Comparison of ENCODE assay signal across 16 cellular contexts in genomic region chr6:139081485-139081884, GRCh38. TPM values are rescaled to one million over a fixed set of nuclear protein-coding genes. Genes with fewer than 3 reads are reported as not detected.
DNase-seq lines count a peak whose midpoint lies in the region; ATAC-seq and TF ChIP-seq lines count a peak whose summit lies in the region.
"Had no signal": no experiment of that assay in that cellular context is flagged by ENCODE, and none has a peak within 500 bp of the region (broad histone marks: within the 10 kb centered on the region; RNA-seq: fewer than 3 reads in every experiment).

No MANE protein-coding gene starts in this region.

- no peaks in the 10 kb centered on the region for H3K79me1 ChIP-seq in IMR-90 (ENCODE audit: low read depth in 1 of 2, low read length in 2 of 2)

- no peak overlapping the region for H2AK5ac ChIP-seq in IMR-90 (ENCODE audit: low read depth, low read length)

- H3K9me3 Mint-ChIP-seq in MCF 10A (ENCODE audit: unreplicated experiment): no peaks in the 10 kb centered on the region
- H3K9me3 Mint-ChIP-seq: H9 had no signal

- H3K14ac ChIP-seq in IMR-90 (replicated peaks; ENCODE audit: low read depth, low read length): no peak overlapping the region

- H3K4me3 ChIP-seq in heart right ventricle (no peak overlapping the region), right atrium auricular region (no peak overlapping the region), IMR-90 (ENCODE audit: insufficient read depth, low read depth, low read length) (no peak overlapping the region), skeletal muscle tissue (ENCODE audit: low read length in 3 of 3) (no peak overlapping the region), smooth muscle cell (no peak overlapping the region)
- H3K4me3 ChIP-seq: BLaER1 had no signal

- in situ Hi-C loops in IMR-90 (cut with MboI; ENCODE audit: low sequenced_read_pairs): no loop called here

- H2AFZ ChIP-seq in IMR-90 (replicated peaks; ENCODE audit: low read length, poor library complexity): no peak overlapping the region
- H2AFZ ChIP-seq in smooth muscle cell (ENCODE audit: low read depth): no peak overlapping the region

- no peak overlapping the region for H3K27ac Mint-ChIP-seq in MCF 10A (ENCODE audit: low read depth, unreplicated experiment)

- H4K8ac ChIP-seq in IMR-90 (ENCODE audit: low read depth in 2 of 2, low read length in 2 of 2): no peak overlapping the region

- H2AK9ac ChIP-seq in IMR-90 (replicated peaks; ENCODE audit: low read depth, low read length, poor library complexity): no peak overlapping the region

- H3K36me3 ChIP-seq in heart right ventricle (no peaks in the 10 kb centered on the region), right atrium auricular region (no peaks in the 10 kb centered on the region), IMR-90 (ENCODE audit: control insufficient read depth, insufficient read depth, low read length) (no peaks in the 10 kb centered on the region), skeletal muscle tissue (ENCODE audit: control insufficient read depth in 3 of 3, insufficient read depth in 3 of 3, low read length in 3 of 3) (no peaks in the 10 kb centered on the region), smooth muscle cell (ENCODE audit: low read depth) (no peaks in the 10 kb centered on the region)
- H3K36me3 ChIP-seq: BLaER1 had no signal

- H3K27ac ChIP-seq in heart right ventricle: peak overlapping the region in 6 of 10 donors; percentile 32 to 76 (median 62)
- peak overlapping the region in 1 of 2 donors; percentile 71 for H3K27ac ChIP-seq in right atrium auricular region
- H3K27ac ChIP-seq in IMR-90 (ENCODE audit: insufficient read depth, low read length): no peak overlapping the region
- H3K27ac ChIP-seq in skeletal muscle tissue (ENCODE audit: low read depth, low read length): peak overlapping the region; percentile 82
- no peak overlapping the region for H3K27ac ChIP-seq in smooth muscle cell (ENCODE audit: low read depth)
- H3K27ac ChIP-seq: BLaER1 had no signal

- H3K4me3 Mint-ChIP-seq in MCF 10A (ENCODE audit: unreplicated experiment): no peak overlapping the region
- H3K4me3 Mint-ChIP-seq: CD8-positive, alpha-beta memory T cell; H9 had no signal

- TF ChIP-seq CTCF in heart right ventricle (IDR thresholded peaks at IDR 0.05) (no peak), right atrium auricular region (IDR thresholded peaks at IDR 0.05) (no peak), IMR-90 (conservative IDR thresholded peaks at IDR 0.05; ENCODE audit: low read depth, low read length) (no peak), MCF 10A (IDR thresholded peaks at IDR 0.05; ENCODE audit: unreplicated experiment) (no peak), smooth muscle cell (IDR thresholded peaks at IDR 0.05; ENCODE audit: borderline replicate concordance, insufficient read depth, poor library complexity, severe bottlenecking) (no peak)

- H2BK15ac ChIP-seq in IMR-90 (ENCODE audit: low read depth, low read length): no peak overlapping the region

- no peaks in the 10 kb centered on the region for H3F3A ChIP-seq in smooth muscle cell (ENCODE audit: low read depth)

- no peak overlapping the region for H3K23ac ChIP-seq in IMR-90 (ENCODE audit: low read depth, low read length)

- H4K20me1 ChIP-seq in IMR-90 (ENCODE audit: insufficient read depth, low read length): no peaks in the 10 kb centered on the region
- H4K20me1 ChIP-seq in smooth muscle cell (ENCODE audit: low read depth): no peaks in the 10 kb centered on the region
- H4K20me1 ChIP-seq: BLaER1 had no signal

- H4K5ac ChIP-seq in IMR-90 (ENCODE audit: low read depth, low read length): no peak overlapping the region

- no peak overlapping the region for H2BK120ac ChIP-seq in IMR-90 (ENCODE audit: low read depth, low read length)

- H3K27me3 ChIP-seq in heart right ventricle (no peaks in the 10 kb centered on the region), right atrium auricular region (no peaks in the 10 kb centered on the region), IMR-90 (ENCODE audit: control insufficient read depth, insufficient read depth, low read length) (peaks cover 3% of the 10 kb centered on the region), skeletal muscle tissue (ENCODE audit: control insufficient read depth in 3 of 3, insufficient read depth in 3 of 3, low read length in 3 of 3) (no peaks in the 10 kb centered on the region), smooth muscle cell (ENCODE audit: low read depth) (no peaks in the 10 kb centered on the region)
- H3K27me3 ChIP-seq: BLaER1 had no signal

- DNase-seq in heart right ventricle (no peak), right atrium auricular region (ENCODE audit: low spot score) (no peak), IMR-90 (no peak), fibroblast of gingiva (ENCODE audit: low read depth) (peak; percentile 44), MCF 10A (ENCODE audit: unreplicated experiment) (no peak), smooth muscle cell (lab: John Stamatoyannopoulos, UW; ENCODE audit: unreplicated experiment) (no peak)
- DNase-seq: 8988T; AML-193; CD8-positive, alpha-beta memory T cell; DMS53; GF-D8; GOT3; H9 had no signal

- H3K56ac ChIP-seq in IMR-90 (ENCODE audit: extremely low read depth, insufficient read depth, low read length): no peak overlapping the region

- H3K9ac ChIP-seq in IMR-90 (ENCODE audit: low read depth, low read length): no peak overlapping the region
- no peak overlapping the region for H3K9ac ChIP-seq in skeletal muscle tissue (ENCODE audit: low read depth in 1 of 3, low read length in 3 of 3)
- no peak overlapping the region for H3K9ac ChIP-seq in smooth muscle cell (ENCODE audit: low read depth)
- H3K9ac ChIP-seq: BLaER1 had no signal

- H3K4me2 ChIP-seq in IMR-90 (ENCODE audit: low read depth, low read length) (no peak overlapping the region), smooth muscle cell (no peak overlapping the region)
- H3K4me2 ChIP-seq: BLaER1 had no signal

- no peak overlapping the region for H3K18ac ChIP-seq in IMR-90 (ENCODE audit: low read depth, low read length)

- no peaks in the 10 kb centered on the region for H3K4me1 Mint-ChIP-seq in MCF 10A (ENCODE audit: insufficient read depth, unreplicated experiment)

- no peaks in the 10 kb centered on the region for H3K9me3 ChIP-seq in heart right ventricle
- no peaks in the 10 kb centered on the region for H3K9me3 ChIP-seq in right atrium auricular region
- H3K9me3 ChIP-seq in IMR-90 (ENCODE audit: control insufficient read depth, insufficient read depth, low read length): no peaks in the 10 kb centered on the region
- no peaks in the 10 kb centered on the region for H3K9me3 ChIP-seq in skeletal muscle tissue (ENCODE audit: control insufficient read depth in 3 of 3, low read length in 3 of 3)
- no peaks in the 10 kb centered on the region for H3K9me3 ChIP-seq in smooth muscle cell (replicated peaks; ENCODE audit: low read depth)
- H3K9me3 ChIP-seq: BLaER1 had no signal

- no peak overlapping the region for H2BK20ac ChIP-seq in IMR-90 (ENCODE audit: low read depth, low read length)

- 80 to 89% methylated on average over 4 of the region's 4 CpGs for WGBS in heart right ventricle, 2 donors
- WGBS in IMR-90 (ENCODE audit: extremely low coverage in 2 of 2, insufficient read length in 1 of 2), 2 experiments: no CpG with 5 or more reads among the region's 4 CpGs
- WGBS in smooth muscle cell (ENCODE audit: low lambda C conversion rate): 87% methylated on average over 4 of the region's 4 CpGs

- no TSS peak for BruUV-seq in IMR-90 (replicated peaks; lab: Mats Ljungman, UMichigan)
- no TSS peak for BruUV-seq in MCF 10A (replicated peaks; lab: Mats Ljungman, UMichigan)

- TF ChIP-seq POLR2A in IMR-90 (IDR thresholded peaks at IDR 0.05; ENCODE audit: low read depth, low read length): no peak

- H3K4ac ChIP-seq in IMR-90 (ENCODE audit: low read depth, low read length): no peak overlapping the region

- TF ChIP-seq RAD21 in IMR-90 (IDR thresholded peaks at IDR 0.05; ENCODE audit: low read length): no peak

- CTCF ChIA-PET in IMR-90 (lab: Yijun Ruan, JAX): no interaction called here
- CTCF ChIA-PET in MCF 10A (lab: Yijun Ruan, JAX): interaction anchor here (0.6 kb wide), 2 partner anchors 21 to 80 kb away, joined by 3 read pairs; no protein-coding TSS in a partner anchor

- POLR2A ChIA-PET in IMR-90 (lab: Charles Lee; ENCODE audit: unreplicated experiment): no interaction called here
- POLR2A ChIA-PET in MCF 10A (lab: Yijun Ruan, JAX): interaction anchor here (1.2 kb wide), 1 partner anchor 13 kb away, joined by 3 read pairs; no protein-coding TSS in a partner anchor

- dilution Hi-C loops in IMR-90 (cut with HindIII; ENCODE audit: low sequenced_read_pairs, unreplicated experiment): no loop called here

- H3K4me1 ChIP-seq in heart right ventricle (peaks cover 0 to 7% (median 0%) of the 10 kb centered on the region in 9 donors), right atrium auricular region (peaks cover 0 to 9% of the 10 kb centered on the region in 2 donors), IMR-90 (ENCODE audit: control insufficient read depth, insufficient read depth, low read length) (no peaks in the 10 kb centered on the region), skeletal muscle tissue (ENCODE audit: control insufficient read depth in 3 of 3, insufficient read depth in 3 of 3, low read length in 3 of 3) (peaks cover 7 to 24% (median 11%) of the 10 kb centered on the region in 3 donors), smooth muscle cell (ENCODE audit: low read depth) (peaks cover 15% of the 10 kb centered on the region)
- H3K4me1 ChIP-seq: BLaER1 had no signal

- no peak for ATAC-seq in heart right ventricle
- ATAC-seq in IMR-90 (ENCODE audit: low read depth): no peak
- ATAC-seq in GM21723 (IDR thresholded peaks at IDR 0.05; ENCODE audit: unreplicated experiment): no peak

- no peak overlapping the region for H4K91ac ChIP-seq in IMR-90 (ENCODE audit: insufficient read depth, low read depth, low read length)

- intact Hi-C loops in heart right ventricle (cut with DNase I): no loop called here
- intact Hi-C loops in IMR-90 (cut with micrococcal nuclease): no loop called here
- intact Hi-C loops in MCF 10A (cut with micrococcal nuclease): no loop called here

- no peak overlapping the region for H2BK5ac ChIP-seq in IMR-90 (ENCODE audit: low read depth, low read length, poor library complexity, severe bottlenecking)

- no peaks in the 10 kb centered on the region for H3K36me3 Mint-ChIP-seq in MCF 10A (ENCODE audit: insufficient read depth, unreplicated experiment)

- H3K27me3 Mint-ChIP-seq in MCF 10A (ENCODE audit: insufficient read depth, unreplicated experiment): no peaks in the 10 kb centered on the region
- H3K27me3 Mint-ChIP-seq: CD8-positive, alpha-beta memory T cell had no signal

- no peaks in the 10 kb centered on the region for H3K9me1 ChIP-seq in IMR-90 (ENCODE audit: insufficient read depth, low read length)

- no peaks in the 10 kb centered on the region for H3K79me2 ChIP-seq in smooth muscle cell (ENCODE audit: low read depth)

RNA-seq across cellular contexts. Expression of gene ABRACL, which starts 52.9 kb away (rescaled TPM):
- 10 to 100 TPM in 2 of 10 donors, 1 to 10 TPM in 8; 2.6 to 13.9 (median 5.2) TPM for total RNA-seq in heart right ventricle
- 10 to 100 TPM; 10.3 to 20.8 TPM for polyA plus RNA-seq in heart right ventricle
- total RNA-seq in right atrium auricular region: 10 to 100 TPM in 1 of 2 donors, 1 to 10 TPM in 1; 8.0 to 10.2 TPM
- 16.0 and 42.8 TPM in 2 replicates for total RNA-seq in IMR-90 (2012; rRNA removed)
- polyA plus RNA-seq in IMR-90 (2012; rRNA removed): 27.5 and 27.9 TPM in 2 replicates
- polyA plus RNA-seq in IMR-90 (2012; cell fraction: cytosol; rRNA removed): 5.8 and 7.6 TPM in 2 replicates
- 2.0 and 6.9 TPM in 2 replicates for polyA plus RNA-seq in IMR-90 (2012; cell fraction: nucleus; rRNA removed; ENCODE audit: low replicate concordance)
- total RNA-seq in skeletal muscle tissue: 17.2 TPM
- total RNA-seq in MCF 10A (2022): 24.0 and 36.8 TPM in 2 replicates
- total RNA-seq in smooth muscle cell: 47.9 and 48.1 TPM in 2 replicates
- polyA plus RNA-seq in smooth muscle cell: 40.3 and 46.0 TPM in 2 replicates

RNA-seq across cellular contexts. Expression of gene HECA, which starts 53.4 kb away (rescaled TPM):
- total RNA-seq in heart right ventricle (10 to 100 TPM; 33.5 to 70.6 (median 43.5) TPM), right atrium auricular region (10 to 100 TPM; 43.4 to 51.1 TPM), IMR-90 (2012; rRNA removed) (4.3 and 7.2 TPM in 2 replicates), skeletal muscle tissue (17.7 TPM), MCF 10A (2022) (11.1 and 11.5 TPM in 2 replicates), smooth muscle cell (19.7 and 21.3 TPM in 2 replicates)
- polyA plus RNA-seq in heart right ventricle (10 to 100 TPM in 1 of 2 donors, 1 to 10 TPM in 1; 8.6 to 15.0 TPM), IMR-90 (2012; rRNA removed) (2.5 and 3.1 TPM in 2 replicates), smooth muscle cell (7.2 and 7.7 TPM in 2 replicates)
- polyA plus RNA-seq in IMR-90 (2012; cell fraction: cytosol; rRNA removed): 1.5 and 2.1 TPM in 2 replicates
- polyA plus RNA-seq in IMR-90 (2012; cell fraction: nucleus; rRNA removed; ENCODE audit: low replicate concordance): 0.92 and 1.8 TPM in 2 replicates

Comparison
In these comparisons a context has a peak if more than half of its experiments do, and no peak if none do; other contexts are left out.
1. H3K27ac ChIP-seq: peak in heart right ventricle (6 of 10) and skeletal muscle tissue (single experiment); none in IMR-90 (single experiment) and smooth muscle cell (single experiment).